Comparison of ENCODE assay signal across 20 cellular contexts in the genomic region with DNA sequence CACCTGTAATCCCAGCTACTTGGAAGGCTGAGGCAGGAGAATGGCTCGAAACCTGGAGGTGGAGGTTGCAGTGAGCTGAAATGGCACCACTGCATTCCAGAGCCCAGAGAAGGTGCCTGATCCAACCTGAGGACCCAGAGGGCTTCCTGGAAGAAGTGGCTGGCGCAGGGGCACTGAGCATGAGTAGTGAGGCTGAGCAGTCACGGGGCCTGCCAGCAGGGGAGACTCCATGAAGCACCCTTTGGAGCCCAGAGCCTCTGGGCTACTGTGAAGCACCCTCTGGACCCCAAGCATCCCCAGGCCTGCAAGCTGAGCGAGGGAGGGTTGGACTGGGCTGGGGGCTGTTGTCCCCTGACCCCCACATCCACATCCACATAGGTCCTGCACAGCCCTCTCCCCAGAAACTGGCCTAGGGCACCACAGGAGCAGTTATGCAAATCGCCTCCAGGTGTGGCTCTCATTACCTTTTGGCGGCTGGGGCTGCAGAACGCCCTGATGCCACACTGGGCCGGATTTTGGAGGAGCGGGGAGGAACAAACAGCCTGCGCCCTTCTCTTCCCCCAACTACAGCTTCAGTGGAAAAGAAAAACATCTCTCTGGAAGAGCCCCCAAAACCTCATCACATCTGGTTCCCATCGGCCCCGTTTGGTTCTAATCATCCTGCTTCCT.
DNase-seq lines count a peak whose midpoint lies in the region; ATAC-seq, FAIRE-seq and TF ChIP-seq lines count a peak whose summit lies in the region.
"Had no signal": no experiment of that assay in that cellular context is flagged by ENCODE, and none has a peak within 500 bp of the region (broad histone marks: within the 10 kb centered on the region; RNA-seq: fewer than 3 reads in every experiment).

No MANE protein-coding gene starts in this region.

- H2AFZ ChIP-seq in MM.1S (ENCODE audit: low read length) (no peak overlapping the region), trophoblast cell (ENCODE audit: insufficient read depth, low read length, poor library complexity) (no peak overlapping the region)

- no peak overlapping the region for H4K8ac ChIP-seq in trophoblast cell (ENCODE audit: low read depth, low read length)

- H4K12ac ChIP-seq in trophoblast cell (ENCODE audit: low read depth, low read length): no peak overlapping the region

- WGBS in trophoblast cell (ENCODE audit: extremely low coverage, insufficient coverage, insufficient read length): no CpG with 5 or more reads among the region's 12 CpGs

- ATAC-seq in WTC11 (peak; percentile 61), mucosa of descending colon (peak; percentile 34), GM21367 (IDR thresholded peaks at IDR 0.05; ENCODE audit: unreplicated experiment) (no peak)
- ATAC-seq: Panc1 had no signal

- H3K14ac ChIP-seq in trophoblast cell (ENCODE audit: low read length): no peak overlapping the region

- H2BK120ac ChIP-seq in trophoblast cell (ENCODE audit: insufficient read depth, low read length, poor library complexity): no peak overlapping the region

- no peaks in the 10 kb centered on the region for H3K9me2 ChIP-seq in MM.1S (replicated peaks; ENCODE audit: insufficient read depth, low read length)

- no peaks in the 10 kb centered on the region for H3F3A ChIP-seq in MM.1S (ENCODE audit: insufficient read depth, low read length)

- H3K36me3 Mint-ChIP-seq in WTC11: no peaks in the 10 kb centered on the region

- H3K27ac ChIP-seq in MM.1S (ENCODE audit: low read length) (no peak overlapping the region), trophoblast cell (ENCODE audit: low read depth, low read length) (no peak overlapping the region)
- H3K27ac ChIP-seq: BLaER1 treated with 17β-estradiol and CSF1 and Interleukin-3, amounts not matched to agents 10 nM and 100 nM; SK-N-MC had no signal

- H3K4me3 ChIP-seq in MM.1S (ENCODE audit: low read length): no peak overlapping the region
- no peak overlapping the region for H3K4me3 ChIP-seq in mucosa of descending colon
- no peak overlapping the region for H3K4me3 ChIP-seq in trophoblast cell (ENCODE audit: low read depth, low read length)
- H3K4me3 ChIP-seq: BLaER1 treated with 17β-estradiol and CSF1 and Interleukin-3, amounts not matched to agents 10 nM and 100 nM; SK-N-MC had no signal

- CTCF ChIA-PET in WTC11 (lab: Charles Lee): interaction anchor here (0.6 to 1.3 kb wide), 2 partner anchors 24 to 26 kb away, joined by 3 read pairs; no protein-coding TSS in a partner anchor

- H3K9me3 Mint-ChIP-seq in WTC11: peaks cover under 1% of the 10 kb centered on the region; the same call in 1 of the 2 replicates
- H3K9me3 Mint-ChIP-seq: CD4-positive, alpha-beta T cell had no signal

- TF ChIP-seq CTCF in MM.1S (IDR thresholded peaks at IDR 0.05; ENCODE audit: low read length) (no peak), WTC11 (IDR thresholded peaks at IDR 0.05) (no peak), mucosa of descending colon (IDR thresholded peaks at IDR 0.05) (no peak)

- no peaks in the 10 kb centered on the region for H4K20me1 ChIP-seq in MM.1S (ENCODE audit: insufficient read depth, low read length)

- intact Hi-C loops in mucosa of descending colon (cut with DNase I, micrococcal nuclease): no loop called here

- no peak overlapping the region for H2BK5ac ChIP-seq in trophoblast cell (ENCODE audit: low read depth, low read length, poor library complexity)

- H2AK5ac ChIP-seq in trophoblast cell (ENCODE audit: low read length): no peak overlapping the region

- H3K79me2 ChIP-seq in MM.1S (ENCODE audit: low read length) (no peaks in the 10 kb centered on the region), trophoblast cell (ENCODE audit: control insufficient read depth, insufficient read depth, low read length, poor library complexity) (no peaks in the 10 kb centered on the region)

- H3K4me3 Mint-ChIP-seq in WTC11: no peak overlapping the region
- H3K4me3 Mint-ChIP-seq: CD4-positive, alpha-beta T cell had no signal

- H3K9me3 ChIP-seq in MM.1S (replicated peaks; ENCODE audit: insufficient read depth, low read length) (no peaks in the 10 kb centered on the region), mucosa of descending colon (no peaks in the 10 kb centered on the region), trophoblast cell (ENCODE audit: insufficient read depth, low read depth, low read length) (peaks cover under 1% of the 10 kb centered on the region)

- H2BK12ac ChIP-seq in trophoblast cell (ENCODE audit: low read length): no peak overlapping the region

- no peak overlapping the region for H3K23ac ChIP-seq in trophoblast cell (ENCODE audit: low read length)

- no peak overlapping the region for H4K91ac ChIP-seq in trophoblast cell (ENCODE audit: low read depth, low read length)

- no peaks in the 10 kb centered on the region for H3K79me1 ChIP-seq in trophoblast cell (ENCODE audit: low read length)

- no peak overlapping the region for H3K18ac ChIP-seq in trophoblast cell (ENCODE audit: low read length)

- H3K4me1 ChIP-seq in MM.1S (ENCODE audit: low read length) (peaks cover 13% of the 10 kb centered on the region), mucosa of descending colon (ENCODE audit: low read depth) (peaks cover 4% of the 10 kb centered on the region), trophoblast cell (ENCODE audit: control insufficient read depth in 1 of 2, insufficient read depth in 2 of 2, low read length in 2 of 2) (no peaks in the 10 kb centered on the region)

- no peak overlapping the region for H3K27ac Mint-ChIP-seq in WTC11
- H3K27ac Mint-ChIP-seq: CD4-positive, alpha-beta T cell had no signal

- no peak overlapping the region for H3K9ac ChIP-seq in MM.1S (ENCODE audit: low read length)
- H3K9ac ChIP-seq in trophoblast cell (ENCODE audit: low read length): no peak overlapping the region
- H3K9ac ChIP-seq: BLaER1 treated with 17β-estradiol and CSF1 and Interleukin-3, amounts not matched to agents 10 nM and 100 nM had no signal

- no peaks in the 10 kb centered on the region; the same call in 1 of the 2 replicates for H3K27me3 Mint-ChIP-seq in WTC11 (ENCODE audit: low read depth)

- FAIRE-seq in RCC 7860 (lab: Jason Lieb, UNC): no peak
- FAIRE-seq: A204.1, G401.6 had no signal

- H3K27me3 ChIP-seq in MM.1S (replicated peaks; ENCODE audit: insufficient read depth, low read length): peaks cover 19% of the 10 kb centered on the region
- H3K27me3 ChIP-seq in trophoblast cell (ENCODE audit: insufficient read depth, low read length): no peaks in the 10 kb centered on the region

- POLR2A ChIA-PET in WTC11 (lab: Charles Lee): no interaction called here

- H3K4me2 ChIP-seq in MM.1S (ENCODE audit: low read depth, low read length): no peak overlapping the region
- H3K4me2 ChIP-seq in trophoblast cell (ENCODE audit: low read length): no peak overlapping the region
- H3K4me2 ChIP-seq: BLaER1 treated with 17β-estradiol and CSF1 and Interleukin-3, amounts not matched to agents 10 nM and 100 nM had no signal

- H3K4me1 Mint-ChIP-seq in WTC11: peaks cover 17% of the 10 kb centered on the region

- H3K4ac ChIP-seq in trophoblast cell (ENCODE audit: low read depth, low read length): no peak overlapping the region

- DNase-seq in COLO668 (lab: John Stamatoyannopoulos, UW; ENCODE audit: unreplicated experiment) (peak; percentile 60), MM.1S (peak; percentile 16), WTC11 (ENCODE audit: low spot score) (no peak), mucosa of descending colon (peak in 1 of 3 donors; percentile 46), trophoblast cell (no peak), RCC 7860 (ENCODE audit: low spot score) (no peak)
- DNase-seq: AML-193; CD4-positive, alpha-beta T cell; COR-L47; Kasumi-1; NCI-H1694; NCI-H2029 treated with DMSO at 0.1 percent for 48 hours; NCI-H524; SIG-M5 had no signal

- H3K36me3 ChIP-seq in MM.1S (replicated peaks; ENCODE audit: insufficient read depth, low read length) (no peaks in the 10 kb centered on the region), mucosa of descending colon (ENCODE audit: low read depth) (no peaks in the 10 kb centered on the region), trophoblast cell (ENCODE audit: control insufficient read depth in 1 of 2, insufficient read depth in 2 of 2, low read length in 2 of 2) (no peaks in the 10 kb centered on the region)
- H3K36me3 ChIP-seq: BLaER1 treated with 17β-estradiol and CSF1 and Interleukin-3, amounts not matched to agents 10 nM and 100 nM had no signal

TF ChIP-seq in WTC11, 78 proteins besides CTCF, POLR2A, EP300 and RAD21 (continues in another document):
- TF ChIP-seq, protein P1, sequence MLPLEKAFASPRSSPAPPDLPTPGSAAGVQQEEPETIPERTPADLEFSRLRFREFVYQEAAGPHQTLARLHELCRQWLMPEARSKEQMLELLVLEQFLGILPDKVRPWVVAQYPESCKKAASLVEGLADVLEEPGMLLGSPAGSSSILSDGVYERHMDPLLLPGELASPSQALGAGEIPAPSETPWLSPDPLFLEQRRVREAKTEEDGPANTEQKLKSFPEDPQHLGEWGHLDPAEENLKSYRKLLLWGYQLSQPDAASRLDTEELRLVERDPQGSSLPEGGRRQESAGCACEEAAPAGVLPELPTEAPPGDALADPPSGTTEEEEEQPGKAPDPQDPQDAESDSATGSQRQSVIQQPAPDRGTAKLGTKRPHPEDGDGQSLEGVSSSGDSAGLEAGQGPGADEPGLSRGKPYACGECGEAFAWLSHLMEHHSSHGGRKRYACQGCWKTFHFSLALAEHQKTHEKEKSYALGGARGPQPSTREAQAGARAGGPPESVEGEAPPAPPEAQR (CRISPR knock-in tag; IDR thresholded peaks at IDR 0.05): no peak
- no peak for TF ChIP-seq TCF7 (CRISPR knock-in tag; IDR thresholded peaks at IDR 0.05; ENCODE audit: low read depth)
- no peak for TF ChIP-seq CREM (CRISPR knock-in tag; IDR thresholded peaks at IDR 0.05)
- TF ChIP-seq, protein P2, sequence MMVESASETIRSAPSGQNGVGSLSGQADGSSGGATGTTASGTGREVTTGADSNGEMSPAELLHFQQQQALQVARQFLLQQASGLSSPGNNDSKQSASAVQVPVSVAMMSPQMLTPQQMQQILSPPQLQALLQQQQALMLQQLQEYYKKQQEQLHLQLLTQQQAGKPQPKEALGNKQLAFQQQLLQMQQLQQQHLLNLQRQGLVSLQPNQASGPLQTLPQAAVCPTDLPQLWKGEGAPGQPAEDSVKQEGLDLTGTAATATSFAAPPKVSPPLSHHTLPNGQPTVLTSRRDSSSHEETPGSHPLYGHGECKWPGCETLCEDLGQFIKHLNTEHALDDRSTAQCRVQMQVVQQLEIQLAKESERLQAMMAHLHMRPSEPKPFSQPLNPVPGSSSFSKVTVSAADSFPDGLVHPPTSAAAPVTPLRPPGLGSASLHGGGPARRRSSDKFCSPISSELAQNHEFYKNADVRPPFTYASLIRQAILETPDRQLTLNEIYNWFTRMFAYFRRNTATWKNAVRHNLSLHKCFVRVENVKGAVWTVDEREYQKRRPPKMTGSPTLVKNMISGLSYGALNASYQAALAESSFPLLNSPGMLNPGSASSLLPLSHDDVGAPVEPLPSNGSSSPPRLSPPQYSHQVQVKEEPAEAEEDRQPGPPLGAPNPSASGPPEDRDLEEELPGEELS (CRISPR knock-in tag; IDR thresholded peaks at IDR 0.05): no peak
- no peak for TF ChIP-seq SMAD4 (CRISPR knock-in tag; IDR thresholded peaks at IDR 0.05)
- no peak for TF ChIP-seq ZNF263 (CRISPR knock-in tag; IDR thresholded peaks at IDR 0.05; ENCODE audit: low read depth)
- TF ChIP-seq ESRRA (CRISPR knock-in tag; IDR thresholded peaks at IDR 0.05; ENCODE audit: borderline replicate concordance): no peak
- TF ChIP-seq GRHL2 (CRISPR knock-in tag; IDR thresholded peaks at IDR 0.05; ENCODE audit: insufficient replicate concordance, severe bottlenecking): no peak

Comparison
In these comparisons a context has a peak if more than half of its experiments do, and no peak if none do; other contexts are left out.
1. DNase-seq: peak in COLO668 (single experiment) and MM.1S (single experiment); none in WTC11 (single experiment), trophoblast cell (0 of 2) and RCC 7860 (single experiment).